14 cellular contexts compared by ENCODE assay signal in the genomic region with DNA sequence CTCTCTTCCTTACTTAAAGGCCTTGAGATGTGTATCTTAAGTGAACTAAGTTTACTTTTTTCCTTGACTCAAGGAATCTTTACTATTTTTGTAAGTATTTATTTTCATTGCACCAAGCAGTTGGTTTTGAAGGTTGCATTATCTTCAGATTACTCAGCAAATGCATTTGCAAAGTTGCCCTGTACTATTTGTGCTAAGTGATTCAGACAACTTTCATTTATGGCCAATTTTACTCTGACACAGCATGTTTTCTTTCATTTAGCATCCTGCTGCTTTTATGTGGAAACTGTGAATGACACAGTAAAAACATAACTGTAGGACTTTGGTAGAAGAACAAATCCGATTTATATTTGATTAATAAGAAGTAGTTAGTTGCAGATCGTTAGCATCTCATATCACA.
A peak's percentile ranks its signal among the peaks of the same experiment; 100 is the strongest.
DNase-seq lines count a peak whose midpoint lies in the region; ATAC-seq, FAIRE-seq and TF ChIP-seq lines count a peak whose summit lies in the region.
"Had no signal": no experiment of that assay in that cellular context is flagged by ENCODE, and none has a peak within 500 bp of the region (broad histone marks: within the 10 kb centered on the region; RNA-seq: fewer than 3 reads in every experiment).

No MANE protein-coding gene starts in this region.

- peaks cover 23% of the 10 kb centered on the region for H3K4me1 Mint-ChIP-seq in HFFc6 (ENCODE audit: low read depth)
- H3K4me1 Mint-ChIP-seq: central memory CD8-positive, alpha-beta T cell; naive B cell; stimulated activated naive CD8-positive, alpha-beta T cell treated with anti-CD3 and anti-CD28 coated beads, Interleukin-15, amount 100 ng/mL, for 72 hours had no signal

- H3K27ac ChIP-seq in A549 = peak overlapping the region in 1 of 2 experiments; percentile 35; a peak in 1 of 6 replicates

- H3K4me2 ChIP-seq in A549 = peak overlapping the region; percentile 49

- POLR2A ChIA-PET in A549 (lab: Yijun Ruan, JAX) = no interaction called here

- TF ChIP-seq RAD21 in A549 (conservative IDR thresholded peaks at IDR 0.05 in 1 of 2, IDR thresholded peaks at IDR 0.05 in 1 of 2) = no peak

- in situ Hi-C loops in astrocyte of the spinal cord (cut with HindIII; ENCODE audit: low sequenced_read_pairs) = no loop called here

- H3K36me3 Mint-ChIP-seq in HFFc6 (ENCODE audit: low read depth) = no peaks in the 10 kb centered on the region

- H3K4me3 ChIP-seq in A549 = no peak overlapping the region
- H3K4me3 ChIP-seq in astrocyte of the spinal cord (ENCODE audit: low read depth, low read length) = no peak overlapping the region

- peaks cover 12% of the 10 kb centered on the region; the same call in 2 of the 3 replicates for H3K4me1 ChIP-seq in A549
- H3K4me1 ChIP-seq: BE2C had no signal

- no peaks in the 10 kb centered on the region for H3K9me3 Mint-ChIP-seq in HFFc6
- H3K9me3 Mint-ChIP-seq: central memory CD8-positive, alpha-beta T cell; stimulated activated naive CD8-positive, alpha-beta T cell treated with anti-CD3 and anti-CD28 coated beads, Interleukin-15, amount 100 ng/mL, for 72 hours had no signal

- no peak for FAIRE-seq in A549 (lab: Jason Lieb, UNC)

- peak overlapping the region; percentile 94 for H3K27ac Mint-ChIP-seq in HFFc6
- H3K27ac Mint-ChIP-seq: naive B cell; stimulated activated naive CD8-positive, alpha-beta T cell treated with anti-CD3 and anti-CD28 coated beads, Interleukin-15, amount 100 ng/mL, for 72 hours had no signal

- no peaks in the 10 kb centered on the region for H3K9me3 ChIP-seq in A549
- H3K9me3 ChIP-seq: BE2C had no signal

- DNase-seq in A549 (ENCODE audit: low read depth in 1 of 2, low spot score in 1 of 2) (peak in 1 of 2 experiments; percentile 38), HFFc6 (peak; percentile 84), astrocyte of the spinal cord (ENCODE audit: low read depth, low spot score) (peak; percentile 95), kidney glomerular epithelial cell (lab: John Stamatoyannopoulos, UW) (peak; percentile 79), SW 1271 (lab: John Stamatoyannopoulos, UW) (no peak), NCI-H2029 (lab: John Stamatoyannopoulos, UW) (no peak)
- no peak for DNase-seq in NK-92 treated with Interleukin-12 subunit alpha and Interleukin-12 subunit beta, amount 100 ng/mL, for 24 hours (lab: John Stamatoyannopoulos, UW)
- no peak for DNase-seq in activated CD4-positive, alpha-beta T cell treated with anti-CD3 and anti-CD28 coated beads, Interleukin-2, amount 50 U/mL, for 1 hour
- DNase-seq: BE2C; hypothalamus; naive B cell; stimulated activated naive CD8-positive, alpha-beta T cell treated with anti-CD3 and anti-CD28 coated beads, Interleukin-15, amount 100 ng/mL, for 72 hours; T-helper 9 cell had no signal

- TF ChIP-seq POLR2A in A549 (IDR thresholded peaks at IDR 0.05; ENCODE audit: low read length) = no peak

- TF ChIP-seq CTCF in A549 (IDR thresholded peaks at IDR 0.05) = no peak
- no peak for TF ChIP-seq CTCF in HFFc6 (IDR thresholded peaks at IDR 0.05)
- no peak for TF ChIP-seq CTCF in astrocyte of the spinal cord (IDR thresholded peaks at IDR 0.05; ENCODE audit: low read depth, low read length)

- CTCF ChIA-PET in A549 (lab: Yijun Ruan, JAX) = no interaction called here

- TF ChIP-seq EP300 in A549 (IDR thresholded peaks at IDR 0.05) = no peak

- WGBS in A549 (ENCODE audit: missing lambda C conversion rate) = 13% methylated on average over 2 of the region's 2 CpGs

- no peaks in the 10 kb centered on the region for H3K27me3 Mint-ChIP-seq in HFFc6 (ENCODE audit: insufficient read depth)
- H3K27me3 Mint-ChIP-seq: central memory CD8-positive, alpha-beta T cell; naive B cell; stimulated activated naive CD8-positive, alpha-beta T cell treated with anti-CD3 and anti-CD28 coated beads, Interleukin-15, amount 100 ng/mL, for 72 hours had no signal

- peak overlapping the region; percentile 78 for H3K4me3 Mint-ChIP-seq in HFFc6
- H3K4me3 Mint-ChIP-seq: central memory CD8-positive, alpha-beta T cell; naive B cell; stimulated activated naive CD8-positive, alpha-beta T cell treated with anti-CD3 and anti-CD28 coated beads, Interleukin-15, amount 100 ng/mL, for 72 hours had no signal

- peak in 1 of 2 experiments; percentile 34; a peak in 1 of 6 replicates for ATAC-seq in A549
- ATAC-seq: stimulated activated naive CD8-positive, alpha-beta T cell treated with anti-CD3 and anti-CD28 coated beads, Interleukin-15, amount 100 ng/mL, for 72 hours had no signal

TF ChIP-seq in A549, 52 proteins besides CTCF, POLR2A, EP300 and RAD21:
- TF ChIP-seq, protein P1, sequence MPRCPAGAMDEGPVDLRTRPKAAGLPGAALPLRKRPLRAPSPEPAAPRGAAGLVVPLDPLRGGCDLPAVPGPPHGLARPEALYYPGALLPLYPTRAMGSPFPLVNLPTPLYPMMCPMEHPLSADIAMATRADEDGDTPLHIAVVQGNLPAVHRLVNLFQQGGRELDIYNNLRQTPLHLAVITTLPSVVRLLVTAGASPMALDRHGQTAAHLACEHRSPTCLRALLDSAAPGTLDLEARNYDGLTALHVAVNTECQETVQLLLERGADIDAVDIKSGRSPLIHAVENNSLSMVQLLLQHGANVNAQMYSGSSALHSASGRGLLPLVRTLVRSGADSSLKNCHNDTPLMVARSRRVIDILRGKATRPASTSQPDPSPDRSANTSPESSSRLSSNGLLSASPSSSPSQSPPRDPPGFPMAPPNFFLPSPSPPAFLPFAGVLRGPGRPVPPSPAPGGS (IDR thresholded peaks at IDR 0.05) = no peak
- TF ChIP-seq MAFK (IDR thresholded peaks at IDR 0.05; ENCODE audit: partially characterized antibody) (peak; percentile 70), JUNB (IDR thresholded peaks at IDR 0.05) (0 out of 2 replicates have a peak, but pooled peaks have one; percentile 21)

Comparison
In these comparisons a context has a peak if more than half of its experiments do, and no peak if none do; other contexts are left out.
1. DNase-seq: peak in HFFc6 (single experiment), astrocyte of the spinal cord (single experiment) and kidney glomerular epithelial cell (single experiment); none in SW 1271 (0 of 2), NK-92 treated with Interleukin-12 subunit alpha and Interleukin-12 subunit beta, amount 100 ng/mL, for 24 hours (single experiment), NCI-H2029 (single experiment) and activated CD4-positive, alpha-beta T cell treated with anti-CD3 and anti-CD28 coated beads, Interleukin-2, amount 50 U/mL, for 1 hour (single experiment).